ENCODE assay signal across 1 cellular context in genomic region chr6:119728220-119728750, GRCh38.
TF ChIP-seq lines count a peak whose summit lies in the region.

No MANE protein-coding gene starts in this region.

TF ChIP-seq in WTC11, 78 proteins besides CTCF, POLR2A, EP300 and RAD21 (continued from another document):
- TF ChIP-seq, protein P1, sequence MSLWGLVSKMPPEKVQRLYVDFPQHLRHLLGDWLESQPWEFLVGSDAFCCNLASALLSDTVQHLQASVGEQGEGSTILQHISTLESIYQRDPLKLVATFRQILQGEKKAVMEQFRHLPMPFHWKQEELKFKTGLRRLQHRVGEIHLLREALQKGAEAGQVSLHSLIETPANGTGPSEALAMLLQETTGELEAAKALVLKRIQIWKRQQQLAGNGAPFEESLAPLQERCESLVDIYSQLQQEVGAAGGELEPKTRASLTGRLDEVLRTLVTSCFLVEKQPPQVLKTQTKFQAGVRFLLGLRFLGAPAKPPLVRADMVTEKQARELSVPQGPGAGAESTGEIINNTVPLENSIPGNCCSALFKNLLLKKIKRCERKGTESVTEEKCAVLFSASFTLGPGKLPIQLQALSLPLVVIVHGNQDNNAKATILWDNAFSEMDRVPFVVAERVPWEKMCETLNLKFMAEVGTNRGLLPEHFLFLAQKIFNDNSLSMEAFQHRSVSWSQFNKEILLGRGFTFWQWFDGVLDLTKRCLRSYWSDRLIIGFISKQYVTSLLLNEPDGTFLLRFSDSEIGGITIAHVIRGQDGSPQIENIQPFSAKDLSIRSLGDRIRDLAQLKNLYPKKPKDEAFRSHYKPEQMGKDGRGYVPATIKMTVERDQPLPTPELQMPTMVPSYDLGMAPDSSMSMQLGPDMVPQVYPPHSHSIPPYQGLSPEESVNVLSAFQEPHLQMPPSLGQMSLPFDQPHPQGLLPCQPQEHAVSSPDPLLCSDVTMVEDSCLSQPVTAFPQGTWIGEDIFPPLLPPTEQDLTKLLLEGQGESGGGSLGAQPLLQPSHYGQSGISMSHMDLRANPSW (CRISPR knock-in tag; conservative IDR thresholded peaks at IDR 0.05; ENCODE audit: low read depth) = no peak
- no peak for TF ChIP-seq AFF4 (CRISPR knock-in tag; IDR thresholded peaks at IDR 0.05; ENCODE audit: borderline replicate concordance)
- TF ChIP-seq ZNF219 (CRISPR knock-in tag; IDR thresholded peaks at IDR 0.05; ENCODE audit: borderline replicate concordance) = no peak
- TF ChIP-seq PRRX2 (CRISPR knock-in tag; IDR thresholded peaks at IDR 0.05) = no peak
- no peak for TF ChIP-seq ESRRA (CRISPR knock-in tag; IDR thresholded peaks at IDR 0.05; ENCODE audit: borderline replicate concordance)
- no peak for TF ChIP-seq FOXP4 (CRISPR knock-in tag; IDR thresholded peaks at IDR 0.05)
- TF ChIP-seq IRF2 (CRISPR knock-in tag; IDR thresholded peaks at IDR 0.05; ENCODE audit: borderline replicate concordance, low read depth) = no peak
- no peak for TF ChIP-seq NR2C2 (CRISPR knock-in tag; IDR thresholded peaks at IDR 0.05)
- TF ChIP-seq, protein P2, sequence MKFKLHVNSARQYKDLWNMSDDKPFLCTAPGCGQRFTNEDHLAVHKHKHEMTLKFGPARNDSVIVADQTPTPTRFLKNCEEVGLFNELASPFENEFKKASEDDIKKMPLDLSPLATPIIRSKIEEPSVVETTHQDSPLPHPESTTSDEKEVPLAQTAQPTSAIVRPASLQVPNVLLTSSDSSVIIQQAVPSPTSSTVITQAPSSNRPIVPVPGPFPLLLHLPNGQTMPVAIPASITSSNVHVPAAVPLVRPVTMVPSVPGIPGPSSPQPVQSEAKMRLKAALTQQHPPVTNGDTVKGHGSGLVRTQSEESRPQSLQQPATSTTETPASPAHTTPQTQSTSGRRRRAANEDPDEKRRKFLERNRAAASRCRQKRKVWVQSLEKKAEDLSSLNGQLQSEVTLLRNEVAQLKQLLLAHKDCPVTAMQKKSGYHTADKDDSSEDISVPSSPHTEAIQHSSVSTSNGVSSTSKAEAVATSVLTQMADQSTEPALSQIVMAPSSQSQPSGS (CRISPR knock-in tag; IDR thresholded peaks at IDR 0.05; ENCODE audit: borderline replicate concordance, low read depth) = no peak
- TF ChIP-seq, protein P3, sequence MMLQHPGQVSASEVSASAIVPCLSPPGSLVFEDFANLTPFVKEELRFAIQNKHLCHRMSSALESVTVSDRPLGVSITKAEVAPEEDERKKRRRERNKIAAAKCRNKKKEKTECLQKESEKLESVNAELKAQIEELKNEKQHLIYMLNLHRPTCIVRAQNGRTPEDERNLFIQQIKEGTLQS (CRISPR knock-in tag; conservative IDR thresholded peaks at IDR 0.05) = no peak
- TF ChIP-seq, protein P4, sequence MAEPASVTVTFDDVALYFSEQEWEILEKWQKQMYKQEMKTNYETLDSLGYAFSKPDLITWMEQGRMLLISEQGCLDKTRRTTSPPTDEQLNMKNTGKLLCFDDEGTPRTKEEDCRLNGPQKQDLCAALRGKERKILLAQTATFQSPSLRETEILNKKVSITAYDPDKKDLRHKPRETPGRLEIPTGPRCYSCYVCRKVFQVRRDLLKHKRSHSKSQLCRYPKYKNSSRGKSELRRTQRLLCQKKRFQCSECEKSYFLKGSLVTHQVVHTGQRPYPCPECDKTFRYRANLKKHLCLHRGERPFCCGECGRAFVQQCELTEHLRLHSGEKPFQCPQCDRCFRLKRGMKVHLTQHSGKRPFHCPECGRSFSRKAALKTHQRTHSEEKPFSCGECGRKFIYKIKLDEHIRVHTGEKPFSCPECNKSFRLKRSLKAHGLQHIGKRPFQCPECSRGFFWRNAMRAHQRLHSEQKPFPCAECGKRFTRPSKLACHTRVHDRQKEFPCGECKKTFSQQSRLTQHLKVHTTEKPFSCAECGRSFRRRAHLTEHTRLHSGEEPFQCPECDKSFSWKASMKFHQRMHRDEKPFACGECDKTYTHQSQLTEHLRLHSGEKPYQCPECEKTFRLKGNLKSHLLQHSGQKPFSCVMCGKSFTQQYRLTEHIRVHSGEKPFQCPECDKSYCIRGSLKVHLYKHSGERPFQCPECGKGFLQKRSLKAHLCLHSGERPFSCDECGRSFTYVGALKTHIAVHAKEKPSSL (CRISPR knock-in tag; conservative IDR thresholded peaks at IDR 0.05) = no peak
- TF ChIP-seq TP53 (CRISPR knock-in tag; IDR thresholded peaks at IDR 0.05) = no peak
- no peak for TF ChIP-seq GABPB1 (CRISPR knock-in tag; IDR thresholded peaks at IDR 0.05)
- TF ChIP-seq ZNF138 (CRISPR knock-in tag; conservative IDR thresholded peaks at IDR 0.05) = no peak
- TF ChIP-seq FOXK1 (CRISPR knock-in tag; IDR thresholded peaks at IDR 0.05) = no peak
